ENCODE assay signal across 29 cellular contexts in the genomic region with DNA sequence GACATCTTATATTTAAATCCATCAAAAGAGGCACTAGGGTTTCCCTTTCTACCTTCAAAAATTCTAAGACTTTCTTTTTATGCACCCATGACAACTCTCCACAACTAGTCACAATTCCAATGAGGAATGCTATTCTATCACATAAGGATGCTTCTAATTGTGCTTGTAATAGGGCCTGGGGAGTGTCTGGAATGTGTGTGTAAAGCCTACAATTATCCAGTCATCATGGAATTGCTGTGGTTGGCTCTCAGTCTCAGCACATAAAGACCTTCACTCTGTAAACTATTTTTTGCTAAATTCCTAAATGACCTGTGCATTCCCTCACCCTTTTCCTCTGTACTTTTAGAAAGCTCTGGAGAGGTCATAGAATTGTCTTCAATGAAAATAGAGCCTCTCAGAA.
A peak's percentile ranks its signal among the peaks of the same experiment; 100 is the strongest.
DNase-seq lines count a peak whose midpoint lies in the region; ATAC-seq and TF ChIP-seq lines count a peak whose summit lies in the region.
"Had no signal": no experiment of that assay in that cellular context is flagged by ENCODE, and none has a peak within 500 bp of the region (broad histone marks: within the 10 kb centered on the region; RNA-seq: fewer than 3 reads in every experiment).

No MANE protein-coding gene starts in this region.

- H3K9ac ChIP-seq in neural progenitor cell, result no peak overlapping the region
- H3K9ac ChIP-seq: BLaER1, KMS-11, SK-N-SH had no signal

- DNase-seq in AG20443 (ENCODE audit: low spot score), result peak; percentile 12
- peak; percentile 29 for DNase-seq in LHCN-M2 (ENCODE audit: low read depth)
- peak; percentile 79 for DNase-seq in astrocyte of the hippocampus (ENCODE audit: low read depth, low spot score)
- DNase-seq in neural progenitor cell (ENCODE audit: low spot score), result peak; percentile 8
- DNase-seq in NOMO-1 treated with dmso at 0.1 percent for 144 hours (lab: John Stamatoyannopoulos, UW; ENCODE audit: unreplicated experiment), result no peak
- DNase-seq in stimulated activated CD4-positive, alpha-beta T cell treated with anti-CD3 and anti-CD28 coated beads, Interleukin-15, amount 100 ng/mL, for 24 hours, result no peak
- DNase-seq in left cardiac atrium, result no peak
- DNase-seq: CD4-positive, alpha-beta memory T cell; COR-L47; DMS53; GDM1; NCI-H1092; NCI-H1417 treated with DMSO at 0.1 percent for 48 hours; NCI-H1694 treated with DMSO at 0.1 percent for 48 hours; NCI-H2081 treated with DMSO at 0.1 percent for 48 hours; NCI-H446 treated with DMSO at 0.1 percent for 48 hours; NCI-H526 treated with DMSO at 0.1 percent for 48 hours; OCI-M1; Peyer's patch; SHP77 treated with DMSO at 0.1 percent for 48 hours; SK-N-SH; SW 1271 had no signal

- H3K4me3 Mint-ChIP-seq in neural progenitor cell, result no peak overlapping the region
- H3K4me3 Mint-ChIP-seq: CD4-positive, alpha-beta memory T cell; IgD-negative memory B cell had no signal

- peaks cover 12% of the 10 kb centered on the region for H3K4me1 ChIP-seq in neural progenitor cell
- H3K4me1 ChIP-seq: BLaER1, Peyer's patch had no signal

- H3K36me3 ChIP-seq in neural progenitor cell, result no peaks in the 10 kb centered on the region
- H3K36me3 ChIP-seq: BLaER1, Peyer's patch had no signal

- intact Hi-C loops in left cardiac atrium (cut with DNase I), result no loop called here

- H3K27ac ChIP-seq in neural progenitor cell, result no peak overlapping the region
- H3K27ac ChIP-seq: BLaER1, HL-60, KMS-11, Peyer's patch had no signal

- no peaks in the 10 kb centered on the region for H3F3A ChIP-seq in neural progenitor cell (ENCODE audit: low read depth)

- H3K4me2 ChIP-seq in neural progenitor cell, result no peak overlapping the region
- H3K4me2 ChIP-seq: BLaER1, KMS-11, SK-N-SH had no signal

- no peak overlapping the region for H3K27ac Mint-ChIP-seq in neural progenitor cell
- H3K27ac Mint-ChIP-seq: CD4-positive, alpha-beta memory T cell; IgD-negative memory B cell had no signal

- no peaks in the 10 kb centered on the region for H4K20me1 ChIP-seq in neural progenitor cell (ENCODE audit: low read depth)
- H4K20me1 ChIP-seq: BLaER1 had no signal

- no peaks in the 10 kb centered on the region for H3K27me3 ChIP-seq in neural progenitor cell
- H3K27me3 ChIP-seq: BLaER1, Peyer's patch had no signal

- no peak for TF ChIP-seq CTCF in neural progenitor cell (IDR thresholded peaks at IDR 0.05)

- no peaks in the 10 kb centered on the region for H3K27me3 Mint-ChIP-seq in neural progenitor cell (ENCODE audit: insufficient read depth, low read depth)

- H3K79me2 ChIP-seq in neural progenitor cell (ENCODE audit: low read depth), result no peaks in the 10 kb centered on the region

- ATAC-seq in HG03095 (IDR thresholded peaks at IDR 0.05; ENCODE audit: unreplicated experiment) (no peak), left cardiac atrium (no peak)
- ATAC-seq: GM12878, HCT116 had no signal

- H3K4me3 ChIP-seq in neural progenitor cell, result no peak overlapping the region
- H3K4me3 ChIP-seq: BLaER1, GM12878, Peyer's patch had no signal

- no peak overlapping the region for H2AFZ ChIP-seq in neural progenitor cell (replicated peaks)

- H3K9me3 Mint-ChIP-seq in neural progenitor cell, result peaks cover 9% of the 10 kb centered on the region

- no peaks in the 10 kb centered on the region for H3K9me3 ChIP-seq in neural progenitor cell (ENCODE audit: low read depth)
- H3K9me3 ChIP-seq: Peyer's patch had no signal

- no peaks in the 10 kb centered on the region for H3K36me3 Mint-ChIP-seq in neural progenitor cell
- H3K36me3 Mint-ChIP-seq: CD4-positive, alpha-beta memory T cell; IgD-negative memory B cell had no signal

- H3K4me1 Mint-ChIP-seq in neural progenitor cell, result peaks cover 1% of the 10 kb centered on the region
- H3K4me1 Mint-ChIP-seq: CD4-positive, alpha-beta memory T cell; IgD-negative memory B cell had no signal

Comparison
In these comparisons a context has a peak if more than half of its experiments do, and no peak if none do; other contexts are left out.
1. DNase-seq: peak in AG20443 (single experiment), LHCN-M2 (single experiment), astrocyte of the hippocampus (single experiment) and neural progenitor cell (single experiment); none in NOMO-1 treated with dmso at 0.1 percent for 144 hours (single experiment), stimulated activated CD4-positive, alpha-beta T cell treated with anti-CD3 and anti-CD28 coated beads, Interleukin-15, amount 100 ng/mL, for 24 hours (single experiment) and left cardiac atrium (single experiment).